Comparison of ENCODE assay signal across 14 cellular contexts in genomic region chr3:72679540-72680198, GRCh38.
DNase-seq lines count a peak whose midpoint lies in the region; ATAC-seq and TF ChIP-seq lines count a peak whose summit lies in the region.
"Had no signal": no experiment of that assay in that cellular context is flagged by ENCODE, and none has a peak within 500 bp of the region (broad histone marks: within the 10 kb centered on the region; RNA-seq: fewer than 3 reads in every experiment).

No MANE protein-coding gene starts in this region.

- DNase-seq in Caki2 (ENCODE audit: low read depth) (peak; percentile 31), HFF-Myc (ENCODE audit: extremely low read depth, low read depth) (peak; percentile 65), RPMI7951 (ENCODE audit: low read depth) (peak; percentile 94), kidney tubule cell (ENCODE audit: low spot score) (peak; percentile 25), medulla oblongata (ENCODE audit: extremely low spot score) (no peak), NCI-H128 (lab: John Stamatoyannopoulos, UW; ENCODE audit: unreplicated experiment) (no peak)
- DNase-seq: Caco-2, GOT3, left ventricle myocardium superior, NCI-H1105 treated with DMSO at 0.1 percent for 48 hours, T-cell, upper lobe of right lung had no signal

- no peak for TF ChIP-seq CTCF in HFF-Myc (IDR thresholded peaks at IDR 0.05; ENCODE audit: low read depth, low read length, missing control alignments)

- H3K4me3 ChIP-seq in HFF-Myc (replicated peaks; ENCODE audit: low read depth, low read length): no peak overlapping the region
- H3K4me3 ChIP-seq: upper lobe of right lung had no signal

- in situ Hi-C loops in Caki2 (cut with HindIII; ENCODE audit: low pct_unique_long_range_greater_than_20kb, low sequenced_read_pairs): no loop called here

- ATAC-seq in GM19328 (IDR thresholded peaks at IDR 0.05; ENCODE audit: unreplicated experiment) (no peak), HG03460 (IDR thresholded peaks at IDR 0.05; ENCODE audit: unreplicated experiment) (no peak)
- ATAC-seq: left ventricle myocardium superior, T-cell, upper lobe of right lung had no signal

Comparison
In these comparisons a context has a peak if more than half of its experiments do, and no peak if none do; other contexts are left out.
1. DNase-seq: peak in Caki2 (single experiment), HFF-Myc (single experiment), RPMI7951 (single experiment) and kidney tubule cell (single experiment); none in medulla oblongata (single experiment) and NCI-H128 (single experiment).